ENCODE assay signal across 10 cellular contexts in the genomic region with DNA sequence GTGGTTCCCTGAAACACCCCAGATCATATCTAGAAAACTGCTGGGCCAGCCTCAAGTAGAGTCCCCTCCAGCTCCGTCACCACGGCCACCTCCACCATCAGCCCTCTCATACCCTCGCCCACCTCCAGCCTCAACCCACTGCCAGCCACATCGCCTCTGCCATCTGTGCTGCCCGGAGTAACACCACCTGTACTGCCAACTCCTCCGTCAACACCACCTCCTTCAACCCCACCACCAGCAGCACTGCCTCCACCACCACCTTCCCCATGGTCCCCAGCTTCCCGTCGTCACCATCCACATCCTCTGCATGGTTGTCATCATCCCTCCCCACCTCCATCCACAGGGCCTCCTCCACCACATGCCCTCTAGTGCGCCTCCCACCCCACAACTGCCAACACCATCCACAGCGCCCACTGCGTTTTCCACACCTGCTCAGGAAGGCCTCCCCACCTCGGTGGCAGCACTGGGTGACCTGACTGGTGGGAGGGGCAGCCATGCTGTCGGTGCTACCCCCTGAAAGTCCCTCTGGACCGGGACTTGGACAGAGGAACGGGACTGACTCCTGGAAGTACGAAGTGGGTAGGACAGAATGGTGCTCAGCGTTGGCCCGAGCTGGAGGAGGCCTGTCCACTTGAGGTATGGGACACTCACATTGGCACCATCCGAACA. TPM values are rescaled to one million over a fixed set of nuclear protein-coding genes. Genes with fewer than 3 reads are reported as not detected.
DNase-seq lines count a peak whose midpoint lies in the region; ATAC-seq lines count a peak whose summit lies in the region.
"Had no signal": no experiment of that assay in that cellular context is flagged by ENCODE, and none has a peak within 500 bp of the region (broad histone marks: within the 10 kb centered on the region; RNA-seq: fewer than 3 reads in every experiment).

No MANE protein-coding gene starts in this region.

- peaks cover 4 to 7% (median 4%) of the 10 kb centered on the region in 5 donors for H3K36me3 Mint-ChIP-seq in naive thymus-derived CD4-positive, alpha-beta T cell

- DNase-seq in activated gamma-delta T cell treated with Interleukin-2 at 50 U/mL for 16 hours (peak; percentile 1), activated gamma-delta T cell (lab: John Stamatoyannopoulos, UW) (no peak), NOMO-1 (lab: John Stamatoyannopoulos, UW; ENCODE audit: unreplicated experiment in 2 of 2) (no peak), NCI-H510A (lab: John Stamatoyannopoulos, UW) (no peak)
- no peak for DNase-seq in effector memory CD4-positive, alpha-beta T cell
- DNase-seq in naive thymus-derived CD4-positive, alpha-beta T cell, result peak in 2 of 9 donors; percentile 3 to 19
- no peak for DNase-seq in activated effector memory CD4-positive, alpha-beta T cell treated with anti-CD3 and anti-CD28 coated beads, Interleukin-2, amount 50 U/mL, for 16 hours
- DNase-seq: C1 segment of cervical spinal cord, NCI-H82 had no signal

- H3K9me3 ChIP-seq in effector memory CD4-positive, alpha-beta T cell (ENCODE audit: control insufficient read depth, low read length), result peaks cover 5% of the 10 kb centered on the region
- H3K9me3 ChIP-seq in naive thymus-derived CD4-positive, alpha-beta T cell (ENCODE audit: control insufficient read depth in 2 of 3, low read length in 3 of 3), result peaks cover 0 to 18% (median 8%) of the 10 kb centered on the region in 3 experiments

- peaks cover 4 to 13% (median 13%) of the 10 kb centered on the region in 7 donors for H3K4me1 Mint-ChIP-seq in naive thymus-derived CD4-positive, alpha-beta T cell

- intact Hi-C loops in naive thymus-derived CD4-positive, alpha-beta T cell (cut with micrococcal nuclease), result loop anchor here in 1 of 2 donors (5.0 kb wide), 1 partner anchor 37 kb away; no protein-coding TSS in a partner anchor

- peak overlapping the region in 2 of 9 donors; percentile 68 to 83 for H3K27ac Mint-ChIP-seq in naive thymus-derived CD4-positive, alpha-beta T cell

- POLR2A ChIA-PET in naive thymus-derived CD4-positive, alpha-beta T cell (lab: Charles Lee), result no interaction called here

- CTCF ChIA-PET in naive thymus-derived CD4-positive, alpha-beta T cell (lab: Charles Lee), result no interaction called here

- H3K4me3 ChIP-seq in effector memory CD4-positive, alpha-beta T cell (ENCODE audit: insufficient read depth, low read depth, low read length, poor library complexity, severe bottlenecking), result peak overlapping the region; percentile 12
- H3K4me3 ChIP-seq in naive thymus-derived CD4-positive, alpha-beta T cell (ENCODE audit: low read length), result no peak overlapping the region
- H3K4me3 ChIP-seq in urinary bladder (ENCODE audit: low read depth, low read length), result peak overlapping the region; percentile 79

- peak overlapping the region; percentile 18 to 94 (median 68) for H3K4me3 Mint-ChIP-seq in naive thymus-derived CD4-positive, alpha-beta T cell

- 88% methylated on average over 19 of the region's 19 CpGs for WGBS in urinary bladder

- no peak for ATAC-seq in naive thymus-derived CD4-positive, alpha-beta T cell

- H3K36me3 ChIP-seq in effector memory CD4-positive, alpha-beta T cell (ENCODE audit: control insufficient read depth, insufficient read depth, low read length), result no peaks in the 10 kb centered on the region
- no peaks in the 10 kb centered on the region for H3K36me3 ChIP-seq in naive thymus-derived CD4-positive, alpha-beta T cell (ENCODE audit: control insufficient read depth in 2 of 3, insufficient read depth in 3 of 3, low read length in 3 of 3)
- H3K36me3 ChIP-seq in urinary bladder (ENCODE audit: insufficient read depth), result no peaks in the 10 kb centered on the region

- H3K27ac ChIP-seq in effector memory CD4-positive, alpha-beta T cell (ENCODE audit: insufficient read depth, low read length, poor library complexity, severe bottlenecking), result no peak overlapping the region
- H3K27ac ChIP-seq in naive thymus-derived CD4-positive, alpha-beta T cell (ENCODE audit: low read depth, low read length), result no peak overlapping the region
- H3K27ac ChIP-seq in urinary bladder (ENCODE audit: low read depth), result no peak overlapping the region

- H3K27me3 Mint-ChIP-seq in naive thymus-derived CD4-positive, alpha-beta T cell, result peaks cover 0 to 32% (median 20%) of the 10 kb centered on the region in 5 donors

- H3K4me1 ChIP-seq in effector memory CD4-positive, alpha-beta T cell (ENCODE audit: control insufficient read depth, insufficient read depth, low read length, poor library complexity, severe bottlenecking), result no peaks in the 10 kb centered on the region
- no peaks in the 10 kb centered on the region for H3K4me1 ChIP-seq in naive thymus-derived CD4-positive, alpha-beta T cell (ENCODE audit: control insufficient read depth in 2 of 2, insufficient read depth in 2 of 2, low read length in 2 of 2)
- peaks cover 3% of the 10 kb centered on the region for H3K4me1 ChIP-seq in urinary bladder (ENCODE audit: insufficient read depth)

- H3K27me3 ChIP-seq in effector memory CD4-positive, alpha-beta T cell (replicated peaks; ENCODE audit: control insufficient read depth, insufficient read depth, low read length, poor library complexity, severe bottlenecking), result peaks cover 5% of the 10 kb centered on the region
- H3K27me3 ChIP-seq in naive thymus-derived CD4-positive, alpha-beta T cell (ENCODE audit: control insufficient read depth in 2 of 2, insufficient read depth in 2 of 2, low read length in 2 of 2), result no peaks in the 10 kb centered on the region

- H3K9me3 Mint-ChIP-seq in naive thymus-derived CD4-positive, alpha-beta T cell, result peaks cover 0 to 19% (median 7%) of the 10 kb centered on the region in 11 donors

RNA-seq across cellular contexts. Expression of a gene that starts 1.6 kb away (rescaled TPM):
- total RNA-seq in naive thymus-derived CD4-positive, alpha-beta T cell, result 100 to 1,000 TPM in 1 of 5 experiments, 10 to 100 TPM in 4; 20.3 to 120 (median 56.3) TPM
- 1 to 10 TPM; 1.0 to 1.4 TPM for polyA plus RNA-seq in naive thymus-derived CD4-positive, alpha-beta T cell
- total RNA-seq in urinary bladder, result 11.5 TPM
- 17.1 TPM for polyA plus RNA-seq in urinary bladder
